Comparison of ENCODE assay signal across 2 cellular contexts in the genomic region with DNA sequence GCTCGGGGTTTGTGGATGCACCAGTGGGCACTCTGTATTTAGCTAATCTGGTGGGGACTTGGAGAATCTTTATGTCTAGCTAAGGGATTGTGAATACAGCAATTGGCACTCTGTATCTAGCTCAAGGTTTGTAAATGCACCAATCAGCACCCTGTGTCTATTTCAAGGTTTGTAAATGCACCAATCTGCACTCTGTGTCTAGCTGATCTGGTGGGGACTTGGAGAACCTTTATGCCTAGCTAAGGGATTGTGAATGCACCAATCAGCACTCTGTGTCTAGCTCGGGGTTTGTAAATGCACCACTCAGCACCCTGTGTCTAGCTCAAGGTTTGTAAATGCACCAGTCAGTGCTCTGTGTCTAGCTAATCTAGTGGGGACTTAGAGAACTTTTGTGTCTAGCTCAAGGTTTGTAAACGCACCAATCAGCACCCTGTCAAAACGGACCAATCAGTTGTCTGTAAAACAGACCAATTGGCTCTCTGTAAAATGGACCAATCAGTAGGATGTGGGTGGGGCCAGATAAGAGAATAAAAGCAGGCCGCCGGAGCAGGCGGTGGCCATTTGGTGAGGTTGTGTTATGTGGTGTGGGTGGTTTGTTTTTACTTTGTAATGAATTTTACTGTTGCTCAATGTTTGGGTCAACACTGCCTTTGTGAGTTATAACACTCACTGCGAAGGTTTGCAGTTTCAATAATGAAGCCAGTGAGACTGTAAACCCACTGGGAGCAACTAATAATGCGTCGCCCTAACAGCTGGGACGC. TPM values are rescaled to one million over a fixed set of nuclear protein-coding genes. Genes with fewer than 3 reads are reported as not detected.
"Had no signal": no experiment of that assay in that cellular context is flagged by ENCODE, and none has a peak within 500 bp of the region (broad histone marks: within the 10 kb centered on the region; RNA-seq: fewer than 3 reads in every experiment).

No MANE protein-coding gene starts in this region.

RNA-seq across cellular contexts. Expression of a gene that starts 33.8 kb away (rescaled TPM):
- total RNA-seq: left cardiac atrium, transverse colon had no signal
